ENCODE assay signal across 1 cellular context in genomic region chr1:178629549-178630154, GRCh38.
TF ChIP-seq lines count a peak whose summit lies in the region.

No MANE protein-coding gene starts in this region.

TF ChIP-seq in HepG2, 621 proteins besides CTCF, POLR2A, EP300 and RAD21:
- TF ChIP-seq HNF4A (CRISPR knock-in tag; IDR thresholded peaks at IDR 0.05) (no peak), ZNF569 (CRISPR knock-in tag; IDR thresholded peaks at IDR 0.05; ENCODE audit: borderline replicate concordance) (no peak), KDM3A (CRISPR knock-in tag; IDR thresholded peaks at IDR 0.05; ENCODE audit: low read depth) (no peak), ZBTB7B (CRISPR knock-in tag; IDR thresholded peaks at IDR 0.05) (no peak), ZNF549 (CRISPR knock-in tag; IDR thresholded peaks at IDR 0.05) (no peak), THRA (CRISPR knock-in tag; IDR thresholded peaks at IDR 0.05; ENCODE audit: borderline replicate concordance) (no peak), HOXA5 (CRISPR knock-in tag; IDR thresholded peaks at IDR 0.05) (no peak), ZEB1 (IDR thresholded peaks at IDR 0.05; ENCODE audit: insufficient replicate concordance, low read depth) (no peak)
- TF ChIP-seq, protein P1, sequence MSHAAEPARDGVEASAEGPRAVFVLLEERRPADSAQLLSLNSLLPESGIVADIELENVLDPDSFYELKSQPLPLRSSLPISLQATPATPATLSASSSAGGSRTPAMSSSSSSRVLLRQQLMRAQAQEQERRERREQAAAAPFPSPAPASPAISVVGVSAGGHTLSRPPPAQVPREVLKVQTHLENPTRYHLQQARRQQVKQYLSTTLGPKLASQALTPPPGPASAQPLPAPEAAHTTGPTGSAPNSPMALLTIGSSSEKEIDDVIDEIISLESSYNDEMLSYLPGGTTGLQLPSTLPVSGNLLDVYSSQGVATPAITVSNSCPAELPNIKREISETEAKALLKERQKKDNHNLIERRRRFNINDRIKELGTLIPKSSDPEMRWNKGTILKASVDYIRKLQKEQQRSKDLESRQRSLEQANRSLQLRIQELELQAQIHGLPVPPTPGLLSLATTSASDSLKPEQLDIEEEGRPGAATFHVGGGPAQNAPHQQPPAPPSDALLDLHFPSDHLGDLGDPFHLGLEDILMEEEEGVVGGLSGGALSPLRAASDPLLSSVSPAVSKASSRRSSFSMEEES (CRISPR knock-in tag; IDR thresholded peaks at IDR 0.05): no peak
- TF ChIP-seq, protein P2, sequence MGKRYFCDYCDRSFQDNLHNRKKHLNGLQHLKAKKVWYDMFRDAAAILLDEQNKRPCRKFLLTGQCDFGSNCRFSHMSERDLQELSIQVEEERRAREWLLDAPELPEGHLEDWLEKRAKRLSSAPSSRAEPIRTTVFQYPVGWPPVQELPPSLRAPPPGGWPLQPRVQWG (CRISPR knock-in tag; IDR thresholded peaks at IDR 0.05; ENCODE audit: borderline replicate concordance, low read depth): no peak
